Comparison of ENCODE assay signal across 1 cellular context in genomic region chr7:110246118-110246517, GRCh38.
TF ChIP-seq lines count a peak whose summit lies in the region.

No MANE protein-coding gene starts in this region.

TF ChIP-seq in SK-N-SH, 30 proteins besides CTCF, POLR2A, EP300 and RAD21 (continued from another document):
- TF ChIP-seq RXRA (IDR thresholded peaks at IDR 0.05; ENCODE audit: borderline replicate concordance, low read depth) (no peak), SMC3 (IDR thresholded peaks at IDR 0.05; ENCODE audit: low read depth, low read length) (no peak)
